9 cellular contexts compared by ENCODE assay signal in the genomic region with DNA sequence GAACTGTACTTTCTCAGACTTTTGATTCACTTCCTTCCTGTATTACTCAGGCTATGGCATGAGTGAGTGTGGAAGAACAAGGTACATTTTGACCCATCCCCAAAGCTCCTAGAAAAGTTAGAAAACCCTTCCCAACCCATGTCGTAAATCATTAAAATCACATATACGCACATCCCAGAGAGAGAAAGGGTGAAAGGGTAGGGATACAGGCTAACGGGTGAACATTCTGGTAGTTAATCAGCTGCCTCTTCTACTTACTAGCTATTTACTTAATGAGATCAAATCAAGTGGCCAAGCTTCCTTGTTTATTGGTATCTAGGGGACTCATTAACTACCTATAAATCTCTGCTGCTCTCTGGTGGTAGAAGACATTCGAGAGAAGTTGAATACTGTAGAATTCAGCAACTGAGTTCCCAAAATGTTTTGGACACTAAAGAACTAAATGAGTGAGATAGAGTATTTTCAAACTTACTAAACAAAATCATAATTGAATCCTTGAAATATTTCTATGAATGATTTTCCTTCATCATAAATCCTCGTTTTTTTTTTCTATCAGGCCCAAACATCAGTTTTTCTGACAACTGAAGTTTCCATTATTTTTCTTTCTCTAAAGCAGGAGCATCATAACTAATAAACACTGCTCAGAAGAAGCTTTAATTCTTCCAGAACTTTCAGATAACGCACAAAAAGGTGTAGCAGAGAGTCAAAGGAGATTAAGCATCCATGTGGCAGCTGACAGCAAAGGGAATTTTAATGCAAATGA.
DNase-seq lines count a peak whose midpoint lies in the region; ATAC-seq and TF ChIP-seq lines count a peak whose summit lies in the region.
"Had no signal": no experiment of that assay in that cellular context is flagged by ENCODE, and none has a peak within 500 bp of the region (broad histone marks: within the 10 kb centered on the region; RNA-seq: fewer than 3 reads in every experiment).

No MANE protein-coding gene starts in this region.

- TF ChIP-seq CTCF in lung (IDR thresholded peaks at IDR 0.05; ENCODE audit: control extremely low read depth, extremely low read depth): peak; percentile 35

- H3K4me3 ChIP-seq in lung: no peak overlapping the region
- H3K4me3 ChIP-seq: BLaER1 had no signal

- ATAC-seq in lung (ENCODE audit: insufficient read depth, low FRiP score) (peak; percentile 76), GM18502 (IDR thresholded peaks at IDR 0.05; ENCODE audit: poor library complexity, unreplicated experiment) (no peak), GM18520 (IDR thresholded peaks at IDR 0.05; ENCODE audit: unreplicated experiment) (no peak)

- H3K27ac ChIP-seq in lung (ENCODE audit: low read depth in 1 of 2, low read length in 1 of 2): no peak overlapping the region
- H3K27ac ChIP-seq: BLaER1 had no signal

- no peaks in the 10 kb centered on the region for H3K27me3 ChIP-seq in lung (ENCODE audit: control insufficient read depth, insufficient read depth)
- H3K27me3 ChIP-seq: BLaER1 had no signal

- 56 to 68% methylated on average over 6 of the region's 6 CpGs for WGBS in lung, 2 donors

- H3K9me3 ChIP-seq in lung (ENCODE audit: control insufficient read depth in 2 of 2, insufficient read depth in 1 of 2, low read length in 1 of 2): no peaks in the 10 kb centered on the region
- H3K9me3 ChIP-seq: BLaER1 had no signal

- H3K4me1 ChIP-seq in lung (ENCODE audit: control insufficient read depth in 2 of 2, insufficient read depth in 2 of 2, low read length in 2 of 2): no peaks in the 10 kb centered on the region
- H3K4me1 ChIP-seq: BLaER1 had no signal

- no peaks in the 10 kb centered on the region for H3K36me3 ChIP-seq in lung (ENCODE audit: control insufficient read depth in 2 of 2, insufficient read depth in 2 of 2, low read length in 2 of 2)
- H3K36me3 ChIP-seq: BLaER1 had no signal

- DNase-seq in NCI-H1092 treated with DMSO at 0.1 percent for 48 hours (lab: John Stamatoyannopoulos, UW): peak; percentile 11
- DNase-seq in NCI-H1092 (lab: John Stamatoyannopoulos, UW): no peak
- peak; percentile 3 for DNase-seq in NCI-H446 treated with DMSO at 0.1 percent for 48 hours (lab: John Stamatoyannopoulos, UW)
- peak; percentile 23 for DNase-seq in cerebellar cortex (ENCODE audit: low spot score)
- no peak for DNase-seq in lung (ENCODE audit: low spot score)
- DNase-seq in stimulated activated CD4-positive, alpha-beta T cell treated with anti-CD3 and anti-CD28 coated beads, Interleukin-12 subunit alpha, Interleukin-12 subunit beta, amount 100 ng/mL, for 4 hours: no peak

Comparison
In these comparisons a context has a peak if more than half of its experiments do, and no peak if none do; other contexts are left out.
1. DNase-seq: peak in NCI-H1092 treated with DMSO at 0.1 percent for 48 hours (single experiment), NCI-H446 treated with DMSO at 0.1 percent for 48 hours (single experiment) and cerebellar cortex (single experiment); none in NCI-H1092 (single experiment), lung (single experiment) and stimulated activated CD4-positive, alpha-beta T cell treated with anti-CD3 and anti-CD28 coated beads, Interleukin-12 subunit alpha, Interleukin-12 subunit beta, amount 100 ng/mL, for 4 hours (single experiment).